In genomic region chr12:107319536-107320030, GRCh38 we compare ENCODE assay signal across 8 cellular contexts.
DNase-seq lines count a peak whose midpoint lies in the region; ATAC-seq lines count a peak whose summit lies in the region.

No MANE protein-coding gene starts in this region.

- peak overlapping the region in 8 of 9 donors; percentile 91 to 99 (median 97) for H3K27ac Mint-ChIP-seq in naive thymus-derived CD4-positive, alpha-beta T cell

- CTCF ChIA-PET in naive thymus-derived CD4-positive, alpha-beta T cell (lab: Charles Lee) = interaction anchor here (0.6 to 2.1 kb wide), 7 partner anchors 10 to 86 kb away, joined by 3 to 13 read pairs (median 5); no protein-coding TSS in a partner anchor

- H3K27ac ChIP-seq in BLaER1 treated with 17β-estradiol and CSF1 and Interleukin-3, amounts not matched to agents 10 nM and 100 nM = peak overlapping the region in 9 of 11 experiments; percentile 46 to 76 (median 69); a peak in 18 of 22 replicates
- H3K27ac ChIP-seq in naive thymus-derived CD4-positive, alpha-beta T cell (ENCODE audit: low read depth, low read length) = peak overlapping the region; percentile 89

- peaks cover 34 to 62% (median 48%) of the 10 kb centered on the region in 10 experiments for H3K4me1 ChIP-seq in BLaER1 treated with 17β-estradiol and CSF1 and Interleukin-3, amounts not matched to agents 10 nM and 100 nM
- peaks cover 12 to 23% of the 10 kb centered on the region in 2 donors for H3K4me1 ChIP-seq in naive thymus-derived CD4-positive, alpha-beta T cell (ENCODE audit: control insufficient read depth in 2 of 2, insufficient read depth in 2 of 2, low read length in 2 of 2)

- no peaks in the 10 kb centered on the region for H3K36me3 ChIP-seq in BLaER1 treated with 17β-estradiol and CSF1 and Interleukin-3, amounts not matched to agents 10 nM and 100 nM
- H3K36me3 ChIP-seq in MG63 = no peaks in the 10 kb centered on the region
- peaks cover 0 to 4% (median 0%) of the 10 kb centered on the region in 3 experiments for H3K36me3 ChIP-seq in naive thymus-derived CD4-positive, alpha-beta T cell (ENCODE audit: control insufficient read depth in 2 of 3, insufficient read depth in 3 of 3, low read length in 3 of 3)

- peak overlapping the region; percentile 61 to 91 (median 80) for H3K4me3 ChIP-seq in BLaER1 treated with 17β-estradiol and CSF1 and Interleukin-3, amounts not matched to agents 10 nM and 100 nM
- H3K4me3 ChIP-seq in MG63 = peak overlapping the region; percentile 53
- peak overlapping the region; percentile 66 for H3K4me3 ChIP-seq in naive thymus-derived CD4-positive, alpha-beta T cell (ENCODE audit: low read length)

- peak overlapping the region; percentile 44 to 85 (median 80); a peak in 21 of 22 replicates for H3K9ac ChIP-seq in BLaER1 treated with 17β-estradiol and CSF1 and Interleukin-3, amounts not matched to agents 10 nM and 100 nM

- peak overlapping the region; percentile 88 to 98 (median 94) for H3K4me3 Mint-ChIP-seq in naive thymus-derived CD4-positive, alpha-beta T cell

- H4K20me1 ChIP-seq in BLaER1 treated with 17β-estradiol and CSF1 and Interleukin-3, amounts not matched to agents 10 nM and 100 nM = peaks cover 0 to 63% (median 48%) of the 10 kb centered on the region in 11 experiments; a peak in 18 of 22 replicates

- H3K9me3 Mint-ChIP-seq in naive thymus-derived CD4-positive, alpha-beta T cell = peaks cover 0 to 6% (median 0%) of the 10 kb centered on the region in 11 donors

- no peak for ATAC-seq in naive thymus-derived CD4-positive, alpha-beta T cell
- ATAC-seq in HG03095 (IDR thresholded peaks at IDR 0.05; ENCODE audit: unreplicated experiment) (no peak), GM21360 (IDR thresholded peaks at IDR 0.05; ENCODE audit: unreplicated experiment) (no peak), HG02938 (IDR thresholded peaks at IDR 0.05; ENCODE audit: unreplicated experiment) (no peak)

- H3K27me3 ChIP-seq in BLaER1 treated with 17β-estradiol and CSF1 and Interleukin-3, amounts not matched to agents 10 nM and 100 nM = peaks cover 22 to 38% (median 28%) of the 10 kb centered on the region in 11 experiments
- H3K27me3 ChIP-seq in MG63 = peaks cover 31% of the 10 kb centered on the region
- H3K27me3 ChIP-seq in naive thymus-derived CD4-positive, alpha-beta T cell (ENCODE audit: control insufficient read depth in 2 of 2, insufficient read depth in 2 of 2, low read length in 2 of 2) = no peaks in the 10 kb centered on the region

- no peaks in the 10 kb centered on the region for H3K9me3 ChIP-seq in BLaER1 treated with 17β-estradiol and CSF1 and Interleukin-3, amounts not matched to agents 10 nM and 100 nM (replicated peaks in 1 of 11)
- no peaks in the 10 kb centered on the region for H3K9me3 ChIP-seq in MG63
- H3K9me3 ChIP-seq in naive thymus-derived CD4-positive, alpha-beta T cell (ENCODE audit: control insufficient read depth in 2 of 3, low read length in 3 of 3) = no peaks in the 10 kb centered on the region

- no peak for DNase-seq in MG63
- peak; percentile 12 for DNase-seq in central memory CD4-positive, alpha-beta T cell
- DNase-seq in naive thymus-derived CD4-positive, alpha-beta T cell = peak in 8 of 9 donors; percentile 19 to 55 (median 46)
- DNase-seq in RPMI8226 = no peak

- H3K4me1 Mint-ChIP-seq in naive thymus-derived CD4-positive, alpha-beta T cell = peaks cover 14 to 51% (median 42%) of the 10 kb centered on the region in 7 donors

- no peaks in the 10 kb centered on the region for H3K36me3 Mint-ChIP-seq in naive thymus-derived CD4-positive, alpha-beta T cell

- POLR2A ChIA-PET in naive thymus-derived CD4-positive, alpha-beta T cell (lab: Charles Lee) = interaction anchor here (0.6 to 6.4 kb wide), 15 partner anchors 8 to 1086 kb away, joined by 3 to 112 read pairs (median 4); partner anchors contain the start of gene CRY1

- peaks cover 0 to 24% (median 0%) of the 10 kb centered on the region in 5 donors for H3K27me3 Mint-ChIP-seq in naive thymus-derived CD4-positive, alpha-beta T cell

- peak overlapping the region; percentile 91 to 100 (median 99) for H3K4me2 ChIP-seq in BLaER1 treated with 17β-estradiol and CSF1 and Interleukin-3, amounts not matched to agents 10 nM and 100 nM

- intact Hi-C loops in naive thymus-derived CD4-positive, alpha-beta T cell (cut with micrococcal nuclease) = loop anchor here (2.0 to 10.0 kb wide), 12 partner anchors 17 to 1538 kb away; partner anchors contain the start of genes PRDM4 (in 2 of the 2), MTERF2 (in 1 of the 2), PWP1 (in 1 of the 2) and SART3 (in 1 of the 2)

Comparison
In these comparisons a context has a peak if more than half of its experiments do, and no peak if none do; other contexts are left out.
1. DNase-seq: peak in central memory CD4-positive, alpha-beta T cell (single experiment) and naive thymus-derived CD4-positive, alpha-beta T cell (8 of 9); none in MG63 (single experiment) and RPMI8226 (single experiment).
2. Peak in every context shown above with its lines, with median percentiles within 50 percentile points of each other: H3K4me3 ChIP-seq.